Comparison of ENCODE assay signal across 22 cellular contexts in genomic region chr3:63945558-63946096, GRCh38. TPM values are rescaled to one million over a fixed set of nuclear protein-coding genes. Genes with fewer than 3 reads are reported as not detected.
DNase-seq lines count a peak whose midpoint lies in the region; TF ChIP-seq lines count a peak whose summit lies in the region.
"Had no signal": no experiment of that assay in that cellular context is flagged by ENCODE, and none has a peak within 500 bp of the region (broad histone marks: within the 10 kb centered on the region; RNA-seq: fewer than 3 reads in every experiment).

No MANE protein-coding gene starts in this region.

- H3K4me2 ChIP-seq in fibroblast of lung (ENCODE audit: extremely low read depth, insufficient read depth, low read length) = no peak overlapping the region
- H3K4me2 ChIP-seq in osteoblast (ENCODE audit: insufficient read depth, low read length) = no peak overlapping the region
- H3K4me2 ChIP-seq in MM.1S (ENCODE audit: low read depth, low read length) = no peak overlapping the region

- DNase-seq in NCI-H2171 treated with DMSO at 0.1 percent for 48 hours (lab: John Stamatoyannopoulos, UW) (peak; percentile 4), NCI-H2171 (lab: John Stamatoyannopoulos, UW) (no peak), NCI-H2029 (lab: John Stamatoyannopoulos, UW) (peak; percentile 25), fibroblast of lung (ENCODE audit: low read depth in 2 of 2) (peak; percentile 29 to 35), osteoblast (ENCODE audit: insufficient read length, low spot score, missing footprints) (peak; percentile 68), DMS114 treated with DMSO at 0.1 percent for 48 hours (lab: John Stamatoyannopoulos, UW; ENCODE audit: unreplicated experiment) (no peak), MM.1S (no peak)
- DNase-seq in activated CD4-positive, alpha-beta memory T cell treated with anti-CD3 and anti-CD28 coated beads for 36 hours = no peak
- DNase-seq: 8988T; activated B cell treated with CpG ODN at 0.5 μM for 24 hours; activated CD8-positive, alpha-beta memory T cell treated with anti-CD3 and anti-CD28 coated beads, Interleukin-2, amount 10 ng/mL, durations not matched to agents 7 days and 5 days; activated naive CD4-positive, alpha-beta T cell treated with anti-CD3 and anti-CD28 coated beads for 36 hours; effector CD4-positive, alpha-beta T cell; GDM1; GM23248; NCI-H1694; NCI-H524 treated with DMSO at 0.1 percent for 48 hours; Peyer's patch; tibial artery had no signal

- H3K9me3 ChIP-seq in fibroblast of lung (ENCODE audit: control insufficient read depth, insufficient read depth, low read depth, low read length) = no peaks in the 10 kb centered on the region
- no peaks in the 10 kb centered on the region for H3K9me3 ChIP-seq in osteoblast (ENCODE audit: low read depth, low read length)
- no peaks in the 10 kb centered on the region for H3K9me3 ChIP-seq in MM.1S (replicated peaks; ENCODE audit: insufficient read depth, low read length)
- H3K9me3 ChIP-seq: Peyer's patch, tibial artery had no signal

- H3K9ac ChIP-seq in fibroblast of lung (ENCODE audit: insufficient read depth, low read length) (no peak overlapping the region), MM.1S (ENCODE audit: low read length) (no peak overlapping the region)
- H3K9ac ChIP-seq: GM23248 had no signal

- H3K4me1 Mint-ChIP-seq in activated CD4-positive, alpha-beta memory T cell treated with anti-CD3 and anti-CD28 coated beads for 36 hours (ENCODE audit: low read depth) = peaks cover 56% of the 10 kb centered on the region

- TF ChIP-seq CTCF in fibroblast of lung (conservative IDR thresholded peaks at IDR 0.05 in 1 of 2, IDR thresholded peaks at IDR 0.05 in 1 of 2; ENCODE audit: low read depth in 1 of 2, low read length in 2 of 2) (no peak), osteoblast (IDR thresholded peaks at IDR 0.05; ENCODE audit: extremely low read depth, low read depth, low read length) (no peak), MM.1S (IDR thresholded peaks at IDR 0.05; ENCODE audit: low read length) (no peak)

- POLR2A ChIA-PET in activated CD4-positive, alpha-beta memory T cell treated with anti-CD3 and anti-CD28 coated beads for 36 hours (lab: Charles Lee) = interaction anchor here (0.6 kb wide), 1 partner anchor 15 kb away, joined by 3 read pairs; no protein-coding TSS in a partner anchor

- H3K27me3 Mint-ChIP-seq in activated CD4-positive, alpha-beta memory T cell treated with anti-CD3 and anti-CD28 coated beads for 36 hours = no peaks in the 10 kb centered on the region
- H3K27me3 Mint-ChIP-seq: activated B cell treated with CpG ODN at 0.5 μM for 24 hours; activated CD8-positive, alpha-beta memory T cell treated with anti-CD3 and anti-CD28 coated beads, Interleukin-2, amount 10 ng/mL, durations not matched to agents 7 days and 5 days; memory B cell had no signal

- H3K27me3 ChIP-seq in fibroblast of lung (ENCODE audit: control insufficient read depth, insufficient read depth, low read length) (no peaks in the 10 kb centered on the region), osteoblast (ENCODE audit: insufficient read depth, low read length) (no peaks in the 10 kb centered on the region), MM.1S (replicated peaks; ENCODE audit: insufficient read depth, low read length) (no peaks in the 10 kb centered on the region)
- H3K27me3 ChIP-seq: Peyer's patch, tibial artery had no signal

- H3K4me1 ChIP-seq in fibroblast of lung (ENCODE audit: control insufficient read depth, extremely low read depth, insufficient read depth, low read length) (peaks cover 7% of the 10 kb centered on the region), osteoblast (ENCODE audit: insufficient read depth, low read length) (peaks cover 16% of the 10 kb centered on the region), MM.1S (ENCODE audit: low read length) (0 out of 2 replicates have a peak, but pooled peaks cover 2% of the 10 kb centered on the region)

- H3K27ac Mint-ChIP-seq in activated CD4-positive, alpha-beta memory T cell treated with anti-CD3 and anti-CD28 coated beads for 36 hours = no peak overlapping the region
- H3K27ac Mint-ChIP-seq: activated B cell treated with CpG ODN at 0.5 μM for 24 hours; activated CD8-positive, alpha-beta memory T cell treated with anti-CD3 and anti-CD28 coated beads, Interleukin-2, amount 10 ng/mL, durations not matched to agents 7 days and 5 days; activated naive CD4-positive, alpha-beta T cell treated with anti-CD3 and anti-CD28 coated beads for 36 hours; memory B cell had no signal

- H3K27ac ChIP-seq in fibroblast of lung (ENCODE audit: insufficient read depth, low read length) (no peak overlapping the region), osteoblast (ENCODE audit: low read depth, low read length) (no peak overlapping the region), MM.1S (ENCODE audit: low read length) (no peak overlapping the region)
- H3K27ac ChIP-seq: GM23248, Peyer's patch, tibial artery had no signal

- H3K36me3 ChIP-seq in fibroblast of lung (ENCODE audit: control insufficient read depth, insufficient read depth, low read length) (no peaks in the 10 kb centered on the region), osteoblast (ENCODE audit: insufficient read depth, low read length) (peaks cover 3% of the 10 kb centered on the region), MM.1S (replicated peaks; ENCODE audit: insufficient read depth, low read length) (no peaks in the 10 kb centered on the region)
- H3K36me3 ChIP-seq: Peyer's patch had no signal

- H3K4me3 ChIP-seq in fibroblast of lung (replicated peaks in 1 of 4; ENCODE audit: control extremely low read depth in 1 of 4, insufficient read depth in 1 of 4, low read depth in 3 of 4, low read length in 4 of 4) (no peak overlapping the region), osteoblast (ENCODE audit: insufficient read depth, low read length) (no peak overlapping the region), MM.1S (ENCODE audit: low read length) (no peak overlapping the region)
- H3K4me3 ChIP-seq: GM23248, Peyer's patch, tibial artery had no signal

- no peak overlapping the region for H3K4me3 Mint-ChIP-seq in activated CD4-positive, alpha-beta memory T cell treated with anti-CD3 and anti-CD28 coated beads for 36 hours
- H3K4me3 Mint-ChIP-seq: activated B cell treated with CpG ODN at 0.5 μM for 24 hours; activated CD8-positive, alpha-beta memory T cell treated with anti-CD3 and anti-CD28 coated beads, Interleukin-2, amount 10 ng/mL, durations not matched to agents 7 days and 5 days; activated naive CD4-positive, alpha-beta T cell treated with anti-CD3 and anti-CD28 coated beads for 36 hours; brain; memory B cell had no signal

- H3F3A ChIP-seq in MM.1S (ENCODE audit: insufficient read depth, low read length) = no peaks in the 10 kb centered on the region

- H4K20me1 ChIP-seq in fibroblast of lung (ENCODE audit: control insufficient read depth, extremely low read depth, insufficient read depth, low read length) = no peaks in the 10 kb centered on the region
- H4K20me1 ChIP-seq in osteoblast (ENCODE audit: insufficient read depth, low read length) = peaks cover 28% of the 10 kb centered on the region
- no peaks in the 10 kb centered on the region for H4K20me1 ChIP-seq in MM.1S (ENCODE audit: insufficient read depth, low read length)

- no peaks in the 10 kb centered on the region for H3K9me3 Mint-ChIP-seq in activated CD4-positive, alpha-beta memory T cell treated with anti-CD3 and anti-CD28 coated beads for 36 hours
- H3K9me3 Mint-ChIP-seq: activated B cell treated with CpG ODN at 0.5 μM for 24 hours; activated naive CD4-positive, alpha-beta T cell treated with anti-CD3 and anti-CD28 coated beads for 36 hours; brain; memory B cell had no signal

- CTCF ChIA-PET in activated CD4-positive, alpha-beta memory T cell treated with anti-CD3 and anti-CD28 coated beads for 36 hours (lab: Charles Lee) = interaction anchor here (0.9 to 3.2 kb wide), 2 partner anchors 16 to 48 kb away, joined by 4 to 10 read pairs; no protein-coding TSS in a partner anchor

- no peaks in the 10 kb centered on the region for H3K9me2 ChIP-seq in MM.1S (replicated peaks; ENCODE audit: insufficient read depth, low read length)

- intact Hi-C loops in activated CD4-positive, alpha-beta memory T cell treated with anti-CD3 and anti-CD28 coated beads for 36 hours (cut with micrococcal nuclease) = no loop called here

- H3K79me2 ChIP-seq in fibroblast of lung (ENCODE audit: control insufficient read depth, insufficient read depth, low read length) (peaks cover 15% of the 10 kb centered on the region), osteoblast (ENCODE audit: insufficient read depth, low read length) (peaks cover 88% of the 10 kb centered on the region), MM.1S (ENCODE audit: low read length) (peaks cover 45% of the 10 kb centered on the region)

- no peak overlapping the region for H2AFZ ChIP-seq in fibroblast of lung (ENCODE audit: low read length)
- H2AFZ ChIP-seq in osteoblast (ENCODE audit: low read length) = no peak overlapping the region
- no peak overlapping the region for H2AFZ ChIP-seq in MM.1S (ENCODE audit: low read length)
- H2AFZ ChIP-seq: GM23248 had no signal

- H3K36me3 Mint-ChIP-seq in activated CD4-positive, alpha-beta memory T cell treated with anti-CD3 and anti-CD28 coated beads for 36 hours = peaks cover 6% of the 10 kb centered on the region

RNA-seq across cellular contexts. Expression of gene SCAANT1, which starts 33.4 kb away (rescaled TPM):
- total RNA-seq in fibroblast of lung (1.7 TPM in 1 of 2 replicates, not detected in the other), osteoblast (not detected in 2 replicates)
- polyA plus RNA-seq in fibroblast of lung = not detected in 2 replicates
- polyA plus RNA-seq in fibroblast of lung (2012) = not detected in 2 replicates
- not detected in 2 replicates for polyA minus RNA-seq in fibroblast of lung (ENCODE audit: low replicate concordance)
- total RNA-seq in activated CD4-positive, alpha-beta memory T cell treated with anti-CD3 and anti-CD28 coated beads for 36 hours = not detected
- total RNA-seq: activated B cell treated with CpG ODN at 0.5 μM for 24 hours; activated naive CD4-positive, alpha-beta T cell treated with anti-CD3 and anti-CD28 coated beads for 36 hours; GM23248; LHCN-M2; Peyer's patch had no signal
- polyA plus RNA-seq: GM23248 had no signal

Comparison
In these comparisons a context has a peak if more than half of its experiments do, and no peak if none do; other contexts are left out.
1. DNase-seq: peak in NCI-H2171 treated with DMSO at 0.1 percent for 48 hours (single experiment), NCI-H2029 (single experiment), fibroblast of lung (2 of 2) and osteoblast (single experiment); none in NCI-H2171 (single experiment), activated CD4-positive, alpha-beta memory T cell treated with anti-CD3 and anti-CD28 coated beads for 36 hours (single experiment), DMS114 treated with DMSO at 0.1 percent for 48 hours (single experiment) and MM.1S (single experiment).